In genomic region chr4:98891533-98892337, GRCh38 we compare ENCODE assay signal across 32 cellular contexts.
"Had no signal": no experiment of that assay in that cellular context is flagged by ENCODE, and none has a peak within 500 bp of the region (broad histone marks: within the 10 kb centered on the region; RNA-seq: fewer than 3 reads in every experiment).

No MANE protein-coding gene starts in this region.

- DNase-seq: activated CD4-positive, alpha-beta memory T cell treated with anti-CD3 and anti-CD28 coated beads, Interleukin-2, amount 10 ng/mL, durations not matched to agents 7 days and 5 days; activated CD4-positive, alpha-beta T cell treated with anti-CD3 and anti-CD28 coated beads, Interleukin-2, amount 10 ng/mL, durations not matched to agents 7 days and 5 days; activated CD8-positive, alpha-beta memory T cell treated with anti-CD3 and anti-CD28 coated beads, Interleukin-2, amount 50 U/mL, for 48 hours; activated T-cell treated with anti-CD3 and anti-CD28 coated beads, Interleukin-2, amount 50 U/mL, for 24 hours; amygdala; colonic mucosa; effector CD8-positive, alpha-beta T cell; esophagus squamous epithelium; head of caudate nucleus; hippocampal formation; kidney; left colon; mammary epithelial cell; naive B cell; nephron progenitor cell; ovary; retina; stimulated activated CD4-positive, alpha-beta T cell treated with anti-CD3 and anti-CD28 coated beads, Interleukin-15, amount 100 ng/mL, for 24 hours; stimulated activated CD4-positive, alpha-beta T cell treated with anti-CD3 and anti-CD28 coated beads, Interleukin-2, amount 100 ng/mL, for 24 hours; stimulated activated naive B cell treated with anti-CD40 and anti-IgM and Interleukin-4, amounts not matched to agents 10 μg/mL and 1 μg/mL and 100 μg/mL, for 72 hours; stomach; T-helper 1 cell; thyroid gland; upper lobe of left lung had no signal

- H3K4me1 Mint-ChIP-seq: activated CD4-positive, alpha-beta T cell treated with anti-CD3 and anti-CD28 coated beads, Interleukin-2, amount 10 ng/mL, durations not matched to agents 7 days and 5 days; nephron progenitor cell had no signal

- H3K36me3 ChIP-seq: colonic mucosa, ovary, prostate gland had no signal

- H3K27me3 ChIP-seq: colonic mucosa, esophagus squamous epithelium, ovary, stomach, thyroid gland, upper lobe of left lung, vagina had no signal

- H3K4me1 ChIP-seq: colonic mucosa, esophagus squamous epithelium, prostate gland had no signal

- H3K27me3 Mint-ChIP-seq: activated CD4-positive, alpha-beta memory T cell treated with anti-CD3 and anti-CD28 coated beads, Interleukin-2, amount 10 ng/mL, durations not matched to agents 7 days and 5 days; activated CD4-positive, alpha-beta T cell treated with anti-CD3 and anti-CD28 coated beads, Interleukin-2, amount 10 ng/mL, durations not matched to agents 7 days and 5 days; activated naive CD8-positive, alpha-beta T cell; activated T-cell treated with anti-CD3 and anti-CD28 coated beads, Interleukin-2, amount 50 U/mL, for 24 hours; central memory CD8-positive, alpha-beta T cell; naive B cell; stimulated activated naive B cell treated with anti-CD40 and anti-IgM and Interleukin-4, amounts not matched to agents 10 μg/mL and 1 μg/mL and 100 μg/mL, for 72 hours had no signal

- H3K9me3 ChIP-seq: colonic mucosa, esophagus squamous epithelium, ovary, prostate gland, stomach, thyroid gland, upper lobe of left lung, vagina had no signal

- H3K4me3 ChIP-seq: colonic mucosa, esophagus squamous epithelium, ovary, prostate gland, stomach, thyroid gland, upper lobe of left lung, vagina had no signal

- H3K27ac ChIP-seq: colonic mucosa, esophagus squamous epithelium, ovary, prostate gland, stomach, thyroid gland, upper lobe of left lung, vagina had no signal

- H3K27ac Mint-ChIP-seq: activated CD4-positive, alpha-beta memory T cell treated with anti-CD3 and anti-CD28 coated beads, Interleukin-2, amount 10 ng/mL, durations not matched to agents 7 days and 5 days; activated CD4-positive, alpha-beta T cell treated with anti-CD3 and anti-CD28 coated beads, Interleukin-2, amount 10 ng/mL, durations not matched to agents 7 days and 5 days; activated naive CD8-positive, alpha-beta T cell; activated T-cell treated with anti-CD3 and anti-CD28 coated beads, Interleukin-2, amount 50 U/mL, for 24 hours; activated T-helper 2 cell treated with anti-CD3 and anti-CD28 coated beads, Interferon-gamma antibody, Interleukin-2, Interleukin-4, amounts not matched to agents 10 μg/mL and 5 μg/mL and 100 μg/mL, durations not matched to agents 14 hours and 24 hours and 36 hours; mesothelial cell of epicardium; nephron progenitor cell; stimulated activated naive B cell treated with anti-CD40 and anti-IgM and Interleukin-4, amounts not matched to agents 10 μg/mL and 1 μg/mL and 100 μg/mL, for 72 hours; T-helper 2 cell treated with Interferon-gamma antibody and Interleukin-4, amounts not matched to agents 5 μg/mL and 100 μg/mL, for 36 hours had no signal

- H3K4me3 Mint-ChIP-seq: activated CD4-positive, alpha-beta memory T cell treated with anti-CD3 and anti-CD28 coated beads, Interleukin-2, amount 10 ng/mL, durations not matched to agents 7 days and 5 days; activated CD4-positive, alpha-beta T cell treated with anti-CD3 and anti-CD28 coated beads, Interleukin-2, amount 10 ng/mL, durations not matched to agents 7 days and 5 days; activated naive CD8-positive, alpha-beta T cell; activated T-cell treated with anti-CD3 and anti-CD28 coated beads, Interleukin-2, amount 50 U/mL, for 24 hours; central memory CD8-positive, alpha-beta T cell; mesothelial cell of epicardium; naive B cell; nephron progenitor cell; stimulated activated naive B cell treated with anti-CD40 and anti-IgM and Interleukin-4, amounts not matched to agents 10 μg/mL and 1 μg/mL and 100 μg/mL, for 72 hours; T-helper 2 cell treated with Interferon-gamma antibody and Interleukin-4, amounts not matched to agents 5 μg/mL and 100 μg/mL, for 36 hours had no signal

- ATAC-seq: activated CD4-positive, CD25-positive, alpha-beta regulatory T cell treated with anti-CD3 and anti-CD28 coated beads, Interleukin-2, amount 50 U/mL, for 24 hours; left colon; stimulated activated naive B cell treated with anti-CD40 and anti-IgM and Interleukin-4, amounts not matched to agents 10 μg/mL and 1 μg/mL and 100 μg/mL, for 72 hours had no signal

- H3K9me3 Mint-ChIP-seq: activated CD4-positive, alpha-beta memory T cell treated with anti-CD3 and anti-CD28 coated beads, Interleukin-2, amount 10 ng/mL, durations not matched to agents 7 days and 5 days; activated CD4-positive, alpha-beta T cell treated with anti-CD3 and anti-CD28 coated beads, Interleukin-2, amount 10 ng/mL, durations not matched to agents 7 days and 5 days; activated T-cell treated with anti-CD3 and anti-CD28 coated beads, Interleukin-2, amount 50 U/mL, for 24 hours; central memory CD8-positive, alpha-beta T cell; naive B cell; T-helper 2 cell treated with Interferon-gamma antibody and Interleukin-4, amounts not matched to agents 5 μg/mL and 100 μg/mL, for 36 hours had no signal
